In genomic region chr9:108759399-108759798, GRCh38 we compare ENCODE assay signal across 20 cellular contexts.
"Had no signal": no experiment of that assay in that cellular context is flagged by ENCODE, and none has a peak within 500 bp of the region (broad histone marks: within the 10 kb centered on the region; RNA-seq: fewer than 3 reads in every experiment).

No MANE protein-coding gene starts in this region.

- H3K4me1 ChIP-seq: adrenal gland, prostate gland had no signal

- H3K27me3 ChIP-seq: adrenal gland, esophagus muscularis mucosa, hepatocyte, suprapubic skin had no signal

- DNase-seq: activated CD4-positive, alpha-beta T cell treated with anti-CD3 and anti-CD28 coated beads, Interleukin-2, amount 10 ng/mL, durations not matched to agents 24 days and 14 days; activated CD4-positive, CD25-positive, alpha-beta regulatory T cell; activated CD8-positive, alpha-beta memory T cell treated with anti-CD3 and anti-CD28 coated beads, Interleukin-2, amount 50 U/mL, for 4 hours; activated CD8-positive, alpha-beta T cell treated with anti-CD3 and anti-CD28 coated beads, Interleukin-2, amount 10 ng/mL, durations not matched to agents 7 days and 5 days; activated effector memory CD4-positive, alpha-beta T cell treated with anti-CD3 and anti-CD28 coated beads, Interleukin-2, amount 50 U/mL, for 16 hours; activated T-cell treated with anti-CD3 and anti-CD28 coated beads, Interleukin-2, amount 50 U/mL, for 48 hours; adrenal gland; kidney; left ventricle myocardium inferior; natural killer cell; occipital lobe; right cardiac atrium; stimulated activated CD4-positive, alpha-beta T cell treated with anti-CD3 and anti-CD28 coated beads, Interleukin-15, amount 100 ng/mL, for 24 hours; stimulated activated CD4-positive, alpha-beta T cell treated with anti-CD3 and anti-CD28 coated beads, Interleukin-4, amount 100 ng/mL, for 1 hour; stimulated activated naive CD4-positive, alpha-beta T cell had no signal

- H3K36me3 ChIP-seq: adrenal gland, esophagus muscularis mucosa, left ventricle myocardium inferior, prostate gland, suprapubic skin had no signal

- H3K27ac ChIP-seq: adrenal gland, esophagus muscularis mucosa, hepatocyte, left ventricle myocardium inferior, prostate gland, suprapubic skin had no signal

- H3K4me3 ChIP-seq: adrenal gland, esophagus muscularis mucosa, hepatocyte, left ventricle myocardium inferior, prostate gland, skin epidermis, suprapubic skin had no signal

- H3K9me3 ChIP-seq: adrenal gland, esophagus muscularis mucosa, left ventricle myocardium inferior, prostate gland, suprapubic skin had no signal
